ENCODE assay signal across 1 cellular context in genomic region chr9:129933215-129933614, GRCh38.
TF ChIP-seq lines count a peak whose summit lies in the region.

No MANE protein-coding gene starts in this region.

TF ChIP-seq in SK-N-SH, 30 proteins besides CTCF, POLR2A, EP300 and RAD21 (continued from another document):
- no peak for TF ChIP-seq RFX5 (IDR thresholded peaks at IDR 0.05; ENCODE audit: low read length)
- TF ChIP-seq IRF3 (IDR thresholded peaks at IDR 0.05; ENCODE audit: low read depth, low read length): no peak
- no peak for TF ChIP-seq NRF1 (IDR thresholded peaks at IDR 0.05; ENCODE audit: low read depth, low read length)
- TF ChIP-seq EZH2phosphoT487 (IDR thresholded peaks at IDR 0.05; ENCODE audit: borderline replicate concordance, low read depth): no peak
- TF ChIP-seq NFIC (IDR thresholded peaks at IDR 0.05; ENCODE audit: borderline replicate concordance): no peak
- TF ChIP-seq POLR2AphosphoS5 (IDR thresholded peaks at IDR 0.05; ENCODE audit: low read depth, low read length): no peak
- no peak for TF ChIP-seq GABPA (IDR thresholded peaks at IDR 0.05; ENCODE audit: low read depth)
- no peak for TF ChIP-seq ZBTB33 (IDR thresholded peaks at IDR 0.05; ENCODE audit: borderline replicate concordance, low read depth)
- no peak for TF ChIP-seq CHD2 (IDR thresholded peaks at IDR 0.05; ENCODE audit: low read length, partially characterized antibody)
- no peak for TF ChIP-seq SMC3 (IDR thresholded peaks at IDR 0.05; ENCODE audit: low read depth, low read length)
- TF ChIP-seq REST (IDR thresholded peaks at IDR 0.05; ENCODE audit: low read depth, low read length): no peak
- no peak for TF ChIP-seq MAX (IDR thresholded peaks at IDR 0.05; ENCODE audit: low read depth)
- TF ChIP-seq FOXM1 (IDR thresholded peaks at IDR 0.05; ENCODE audit: low read depth): no peak
- TF ChIP-seq SIN3A (IDR thresholded peaks at IDR 0.05; ENCODE audit: borderline replicate concordance, low read depth, low read length): no peak
